Comparison of ENCODE assay signal across 11 cellular contexts in genomic region chr5:126368239-126368812, GRCh38. TPM values are rescaled to one million over a fixed set of nuclear protein-coding genes. Genes with fewer than 3 reads are reported as not detected.
DNase-seq lines count a peak whose midpoint lies in the region; ATAC-seq, FAIRE-seq and TF ChIP-seq lines count a peak whose summit lies in the region.
"Had no signal": no experiment of that assay in that cellular context is flagged by ENCODE, and none has a peak within 500 bp of the region (broad histone marks: within the 10 kb centered on the region; RNA-seq: fewer than 3 reads in every experiment).

No MANE protein-coding gene starts in this region.

- no peaks in the 10 kb centered on the region for H3K9me3 ChIP-seq in right lobe of liver
- H3K9me3 ChIP-seq: ovary had no signal

- no peak for FAIRE-seq in GM12891 (lab: Jason Lieb, UNC)

- no peaks in the 10 kb centered on the region for H3K36me3 ChIP-seq in right lobe of liver
- H3K36me3 ChIP-seq: ovary had no signal

- TF ChIP-seq POLR2A in right lobe of liver (IDR thresholded peaks at IDR 0.05) (no peak), GM12891 (IDR thresholded peaks at IDR 0.05; ENCODE audit: low read depth, low read length) (no peak)

- H3K27ac ChIP-seq in VCaP (peak overlapping the region; percentile 100), right lobe of liver (peak overlapping the region in 2 of 3 donors; percentile 96 to 97)
- H3K27ac ChIP-seq: ovary had no signal

- no peaks in the 10 kb centered on the region for H3K27me3 ChIP-seq in right lobe of liver
- H3K27me3 ChIP-seq: ovary had no signal

- no peaks in the 10 kb centered on the region for H3K4me1 Mint-ChIP-seq in activated naive CD4-positive, alpha-beta T cell treated with anti-CD3 and anti-CD28 coated beads, Interleukin-2, amount 10 ng/mL, durations not matched to agents 7 days and 5 days
- H3K4me1 Mint-ChIP-seq: CD4-positive, CD25-positive, alpha-beta regulatory T cell had no signal

- H3K36me3 Mint-ChIP-seq in activated naive CD4-positive, alpha-beta T cell treated with anti-CD3 and anti-CD28 coated beads, Interleukin-2, amount 10 ng/mL, durations not matched to agents 7 days and 5 days, result no peaks in the 10 kb centered on the region
- H3K36me3 Mint-ChIP-seq: CD4-positive, CD25-positive, alpha-beta regulatory T cell had no signal

- ATAC-seq in HG02852 (IDR thresholded peaks at IDR 0.05; ENCODE audit: unreplicated experiment) (peak; percentile 66), right lobe of liver (peak in 1 of 4 donors; percentile 1)

- no peak for TF ChIP-seq CTCF in VCaP (conservative IDR thresholded peaks at IDR 0.05)
- no peak for TF ChIP-seq CTCF in right lobe of liver (IDR thresholded peaks at IDR 0.05)

- intact Hi-C loops in right lobe of liver (cut with DNase I), result no loop called here

- no peak overlapping the region for H3K4me3 Mint-ChIP-seq in activated naive CD4-positive, alpha-beta T cell treated with anti-CD3 and anti-CD28 coated beads, Interleukin-2, amount 10 ng/mL, durations not matched to agents 7 days and 5 days
- H3K4me3 Mint-ChIP-seq: CD4-positive, CD25-positive, alpha-beta regulatory T cell had no signal

- 47% methylated on average over 2 of the region's 2 CpGs for WGBS in right lobe of liver (ENCODE audit: insufficient coverage, low coverage, low lambda C conversion rate, missing lambda C conversion rate)

- DNase-seq in EL, result peak; percentile 28
- DNase-seq in right lobe of liver, result no peak
- DNase-seq in activated naive CD4-positive, alpha-beta T cell treated with anti-CD3 and anti-CD28 coated beads, Interleukin-2, amount 10 ng/mL, durations not matched to agents 7 days and 5 days, result no peak
- no peak for DNase-seq in activated CD4-positive, alpha-beta T cell treated with anti-CD3 and anti-CD28 coated beads for 1 hour
- no peak for DNase-seq in GM12891 (ENCODE audit: insufficient read length, low spot score)
- DNase-seq in RKO (ENCODE audit: low spot score), result no peak
- DNase-seq: CD4-positive, CD25-positive, alpha-beta regulatory T cell; cerebellar nuclear complex; ovary had no signal

- H3K27me3 Mint-ChIP-seq in activated naive CD4-positive, alpha-beta T cell treated with anti-CD3 and anti-CD28 coated beads, Interleukin-2, amount 10 ng/mL, durations not matched to agents 7 days and 5 days, result no peaks in the 10 kb centered on the region

- H3K4me3 ChIP-seq in right lobe of liver, result no peak overlapping the region
- H3K4me3 ChIP-seq: ovary had no signal

- CTCF ChIA-PET in activated naive CD4-positive, alpha-beta T cell treated with anti-CD3 and anti-CD28 coated beads, Interleukin-2, amount 10 ng/mL, durations not matched to agents 7 days and 5 days (lab: Charles Lee), result interaction anchor here (0.7 to 1.2 kb wide), 2 partner anchors 17 to 124 kb away, joined by 3 read pairs; no protein-coding TSS in a partner anchor

- H3K4me1 ChIP-seq in right lobe of liver, result peaks cover 0 to 50% (median 19%) of the 10 kb centered on the region in 4 donors

- no peaks in the 10 kb centered on the region for H3K9me3 Mint-ChIP-seq in activated naive CD4-positive, alpha-beta T cell treated with anti-CD3 and anti-CD28 coated beads, Interleukin-2, amount 10 ng/mL, durations not matched to agents 7 days and 5 days
- H3K9me3 Mint-ChIP-seq: CD4-positive, CD25-positive, alpha-beta regulatory T cell had no signal

- no peak overlapping the region for H3K27ac Mint-ChIP-seq in activated naive CD4-positive, alpha-beta T cell treated with anti-CD3 and anti-CD28 coated beads, Interleukin-2, amount 10 ng/mL, durations not matched to agents 7 days and 5 days
- H3K27ac Mint-ChIP-seq: CD4-positive, CD25-positive, alpha-beta regulatory T cell had no signal

TF ChIP-seq in GM12891, 5 proteins besides CTCF, POLR2A, EP300 and RAD21:
- no peak for TF ChIP-seq POLR2AphosphoS5 (IDR thresholded peaks at IDR 0.05; ENCODE audit: low read depth, low read length)
- TF ChIP-seq POU2F2 (IDR thresholded peaks at IDR 0.05; ENCODE audit: low read depth, low read length), result no peak
- TF ChIP-seq TAF1 (IDR thresholded peaks at IDR 0.05; ENCODE audit: low read depth, low read length), result no peak
- TF ChIP-seq PAX5 (IDR thresholded peaks at IDR 0.05; ENCODE audit: insufficient read depth, low read length, severe bottlenecking), result no peak
- no peak for TF ChIP-seq SPI1 (IDR thresholded peaks at IDR 0.05; ENCODE audit: low read depth, low read length)
TF ChIP-seq in GM12891: peak in this region for 0.

RNA-seq across cellular contexts. Expression of gene GRAMD2B, which starts 54.9 kb away (rescaled TPM):
- 10 to 100 TPM in 5 of 6 experiments, 1 to 10 TPM in 1; 9.9 to 26.4 (median 18.3) TPM for total RNA-seq in right lobe of liver
- polyA plus RNA-seq in GM12891 (2012; ENCODE audit: low read depth, missing spikeins), result 2.9 TPM
